In genomic region chr3:66400381-66401156, GRCh38 we compare ENCODE assay signal across 11 cellular contexts.
DNase-seq lines count a peak whose midpoint lies in the region; ATAC-seq and TF ChIP-seq lines count a peak whose summit lies in the region.
"Had no signal": no experiment of that assay in that cellular context is flagged by ENCODE, and none has a peak within 500 bp of the region (broad histone marks: within the 10 kb centered on the region; RNA-seq: fewer than 3 reads in every experiment).

No MANE protein-coding gene starts in this region.

- intact Hi-C loops in gastrocnemius medialis (cut with DNase I; ENCODE audit: low total_unique reads): no loop called here

- H3K9me3 ChIP-seq in HUES64 (ENCODE audit: insufficient read depth, low read depth, low read length): no peaks in the 10 kb centered on the region
- H3K9me3 ChIP-seq in gastrocnemius medialis: no peaks in the 10 kb centered on the region

- 79% methylated on average over 15 of the region's 15 CpGs for WGBS in HUES64

- H3K36me3 ChIP-seq in HUES64 (ENCODE audit: insufficient read depth, low read length): peaks cover 89% of the 10 kb centered on the region
- peaks cover 0 to 30% of the 10 kb centered on the region in 2 donors for H3K36me3 ChIP-seq in gastrocnemius medialis

- H3K4me1 ChIP-seq in HUES64 (ENCODE audit: insufficient read depth, low read length) (peaks cover 15% of the 10 kb centered on the region; the same call in 1 of the 2 replicates), gastrocnemius medialis (peaks cover 64 to 70% of the 10 kb centered on the region in 2 donors)

- H3K27ac ChIP-seq in HUES64 (ENCODE audit: low read depth, low read length) (no peak overlapping the region), gastrocnemius medialis (peak overlapping the region in 3 of 4 donors; percentile 18 to 87 (median 74))
- H3K27ac ChIP-seq: C4-2B had no signal

- TF ChIP-seq CTCF in gastrocnemius medialis (IDR thresholded peaks at IDR 0.05 in 4 of 5, conservative IDR thresholded peaks at IDR 0.05 in 1 of 5): no peak

- ATAC-seq in gastrocnemius medialis: no peak
- ATAC-seq in HG02588 (IDR thresholded peaks at IDR 0.05; ENCODE audit: unreplicated experiment): no peak

- in situ Hi-C loops in gastrocnemius medialis (cut with MboI; ENCODE audit: low sequenced_read_pairs in 4 of 4): loop anchor here (5.0 to 10.0 kb wide), 2 partner anchors 414 to 417 kb away; no protein-coding TSS in a partner anchor

- H3K4me3 ChIP-seq in HUES64 (ENCODE audit: low read length) (no peak overlapping the region), gastrocnemius medialis (no peak overlapping the region)

- H3K9ac ChIP-seq in HUES64 (ENCODE audit: low read depth, low read length): 0 out of 2 replicates have a peak overlapping the region, but pooled peaks have one; percentile 1

- no peak for TF ChIP-seq POLR2A in gastrocnemius medialis (IDR thresholded peaks at IDR 0.05)

- H3K27me3 ChIP-seq in HUES64 (ENCODE audit: insufficient read depth, low read length) (no peaks in the 10 kb centered on the region), gastrocnemius medialis (no peaks in the 10 kb centered on the region)

- DNase-seq in astrocyte of the hippocampus (ENCODE audit: low read depth, low spot score): peak; percentile 60
- peak; percentile 75 for DNase-seq in islet precursor cell
- no peak for DNase-seq in gastrocnemius medialis
- no peak for DNase-seq in stimulated activated CD4-positive, alpha-beta T cell treated with anti-CD3 and anti-CD28 coated beads, Interleukin-4, amount 100 ng/mL, for 1 hour
- DNase-seq in stimulated activated CD4-positive, alpha-beta T cell treated with anti-CD3 and anti-CD28 coated beads, Interleukin-15, amount 100 ng/mL, for 24 hours: no peak
- DNase-seq: activated CD4-positive, alpha-beta T cell treated with anti-CD3 and anti-CD28 coated beads for 1 hour; activated naive CD8-positive, alpha-beta T cell treated with anti-CD3 and anti-CD28 coated beads for 36 hours; NCI-H774 had no signal

Comparison
In these comparisons a context has a peak if more than half of its experiments do, and no peak if none do; other contexts are left out.
1. DNase-seq: peak in astrocyte of the hippocampus (single experiment) and islet precursor cell (single experiment); none in gastrocnemius medialis (0 of 2), stimulated activated CD4-positive, alpha-beta T cell treated with anti-CD3 and anti-CD28 coated beads, Interleukin-4, amount 100 ng/mL, for 1 hour (single experiment) and stimulated activated CD4-positive, alpha-beta T cell treated with anti-CD3 and anti-CD28 coated beads, Interleukin-15, amount 100 ng/mL, for 24 hours (single experiment).